15 cellular contexts compared by ENCODE assay signal in genomic region chr4:174332741-174333493, GRCh38. TPM values are rescaled to one million over a fixed set of nuclear protein-coding genes. Genes with fewer than 3 reads are reported as not detected.
DNase-seq lines count a peak whose midpoint lies in the region; ATAC-seq, FAIRE-seq and TF ChIP-seq lines count a peak whose summit lies in the region.
"Had no signal": no experiment of that assay in that cellular context is flagged by ENCODE, and none has a peak within 500 bp of the region (broad histone marks: within the 10 kb centered on the region; RNA-seq: fewer than 3 reads in every experiment).

No MANE protein-coding gene starts in this region.

- no peak for ATAC-seq in PC-3
- no peak for ATAC-seq in GM18867 (IDR thresholded peaks at IDR 0.05; ENCODE audit: unreplicated experiment)
- ATAC-seq in pancreas: no peak

- DNase-seq in PC-3: peak; percentile 66
- DNase-seq in astrocyte (ENCODE audit: low read depth): peak; percentile 63
- peak; percentile 53 for DNase-seq in fibroblast of mammary gland (ENCODE audit: low read depth)
- DNase-seq in small intestine: no peak
- DNase-seq in RPMI8226: no peak
- DNase-seq in pancreas: no peak
- DNase-seq: Caco-2, DMS153, H7, MM.1S, NCI-H1092 treated with DMSO at 0.1 percent for 48 hours, NCI-H2107, NCI-H526 treated with DMSO at 0.1 percent for 48 hours, SJCRH30 had no signal

- H3K27ac ChIP-seq in PC-3 (ENCODE audit: low read length) (no peak overlapping the region), astrocyte (ENCODE audit: low read depth, low read length) (no peak overlapping the region), small intestine (ENCODE audit: low read depth in 1 of 2, low read length in 1 of 2) (no peak overlapping the region), pancreas (no peak overlapping the region)
- H3K27ac ChIP-seq: SJCRH30 had no signal

- H3K9ac ChIP-seq in PC-3 (ENCODE audit: low read length): no peak overlapping the region
- no peak overlapping the region for H3K9ac ChIP-seq in astrocyte (ENCODE audit: low read length)

- H3K9me3 ChIP-seq in PC-3 (ENCODE audit: low read length): no peaks in the 10 kb centered on the region
- no peaks in the 10 kb centered on the region for H3K9me3 ChIP-seq in astrocyte (ENCODE audit: insufficient read depth, low read depth, low read length)
- H3K9me3 ChIP-seq in small intestine (ENCODE audit: control insufficient read depth, low read depth): no peaks in the 10 kb centered on the region
- no peaks in the 10 kb centered on the region for H3K9me3 ChIP-seq in pancreas
- H3K9me3 ChIP-seq: Caco-2, SJCRH30 had no signal

- no peaks in the 10 kb centered on the region for H3F3A ChIP-seq in PC-3 (ENCODE audit: low read length, unreplicated experiment)

- H3K9me3 Mint-ChIP-seq in astrocyte (ENCODE audit: unreplicated experiment): no peaks in the 10 kb centered on the region

- 76 to 88% (median 85%) methylated on average over 4 of the region's 4 CpGs for WGBS in small intestine, 3 donors
- WGBS in pancreas, 2 donors: 70 to 84% methylated on average over 4 of the region's 4 CpGs

- H2AFZ ChIP-seq in PC-3 (ENCODE audit: low read length) (no peak overlapping the region), astrocyte (ENCODE audit: low read depth, low read length) (no peak overlapping the region)

- no peaks in the 10 kb centered on the region for H3K27me3 ChIP-seq in PC-3 (ENCODE audit: low read length)
- H3K27me3 ChIP-seq in astrocyte (ENCODE audit: insufficient read depth, low read length): no peaks in the 10 kb centered on the region
- no peaks in the 10 kb centered on the region for H3K27me3 ChIP-seq in small intestine (ENCODE audit: control insufficient read depth in 2 of 2, insufficient read depth in 2 of 2, low read length in 2 of 2)
- H3K27me3 ChIP-seq in pancreas: no peaks in the 10 kb centered on the region
- H3K27me3 ChIP-seq: SJCRH30 had no signal

- no peaks in the 10 kb centered on the region for H3K27me3 Mint-ChIP-seq in astrocyte (ENCODE audit: low read depth, unreplicated experiment)

- H4K20me1 ChIP-seq in PC-3 (ENCODE audit: low read length) (no peaks in the 10 kb centered on the region), astrocyte (ENCODE audit: insufficient read depth, low read length) (no peaks in the 10 kb centered on the region)

- BruUV-seq in PC-3 (replicated peaks; lab: Mats Ljungman, UMichigan): no TSS peak

- intact Hi-C loops in PC-3 (cut with micrococcal nuclease) (no loop called here), pancreas (cut with DNase I) (no loop called here)

- H3K4me2 ChIP-seq in PC-3 (ENCODE audit: low read length) (no peak overlapping the region), astrocyte (ENCODE audit: low read length) (no peak overlapping the region)

- FAIRE-seq in astrocyte (lab: Jason Lieb, UNC) (peak; percentile 39), small intestine (lab: Jason Lieb, UNC) (peak; percentile 33), pancreas (lab: Jason Lieb, UNC) (no peak)

- H3K9me2 ChIP-seq in PC-3 (replicated peaks; ENCODE audit: low read length): no peaks in the 10 kb centered on the region

- peaks cover 14% of the 10 kb centered on the region for H3K4me1 ChIP-seq in PC-3 (ENCODE audit: insufficient read depth, low read length)
- no peaks in the 10 kb centered on the region for H3K4me1 ChIP-seq in astrocyte (ENCODE audit: insufficient read depth, low read length)
- H3K4me1 ChIP-seq in small intestine (ENCODE audit: control insufficient read depth in 2 of 2, insufficient read depth in 1 of 2, low read depth in 1 of 2, low read length in 1 of 2): no peaks in the 10 kb centered on the region
- H3K4me1 ChIP-seq in pancreas: no peaks in the 10 kb centered on the region
- H3K4me1 ChIP-seq: Caco-2, SJCRH30 had no signal

- H3K36me3 ChIP-seq in PC-3 (ENCODE audit: low read depth, low read length) (no peaks in the 10 kb centered on the region), astrocyte (ENCODE audit: insufficient read depth, low read length) (no peaks in the 10 kb centered on the region), small intestine (ENCODE audit: control insufficient read depth in 2 of 2, insufficient read depth in 2 of 2, low read length in 2 of 2) (no peaks in the 10 kb centered on the region), pancreas (no peaks in the 10 kb centered on the region)
- H3K36me3 ChIP-seq: SJCRH30 had no signal

- H3K4me3 ChIP-seq in PC-3 (ENCODE audit: low read length) (no peak overlapping the region), astrocyte (ENCODE audit: insufficient read depth, low read depth, low read length) (no peak overlapping the region), fibroblast of mammary gland (ENCODE audit: control insufficient read depth, low read depth, low read length) (no peak overlapping the region), small intestine (ENCODE audit: low read depth in 1 of 2, low read length in 2 of 2) (no peak overlapping the region), pancreas (no peak overlapping the region)
- H3K4me3 ChIP-seq: SJCRH30 had no signal

- no peaks in the 10 kb centered on the region for H3K36me3 Mint-ChIP-seq in astrocyte (ENCODE audit: low read depth, unreplicated experiment)

- H3K4me1 Mint-ChIP-seq in astrocyte (ENCODE audit: low read depth, unreplicated experiment): no peaks in the 10 kb centered on the region

- H3K4me3 Mint-ChIP-seq in astrocyte (ENCODE audit: unreplicated experiment): no peak overlapping the region

- TF ChIP-seq CTCF in PC-3 (conservative IDR thresholded peaks at IDR 0.05; ENCODE audit: low read depth, low read length): no peak
- no peak for TF ChIP-seq CTCF in astrocyte (IDR thresholded peaks at IDR 0.05; ENCODE audit: insufficient read depth, low read depth, low read length)
- TF ChIP-seq CTCF in fibroblast of mammary gland (conservative IDR thresholded peaks at IDR 0.05; ENCODE audit: control insufficient read depth, insufficient read depth, low read depth, low read length): no peak
- TF ChIP-seq CTCF in pancreas (IDR thresholded peaks at IDR 0.05): no peak

- H3K27ac Mint-ChIP-seq in astrocyte (ENCODE audit: unreplicated experiment): no peak overlapping the region

- POLR2A ChIA-PET in PC-3 (lab: Charles Lee; ENCODE audit: unreplicated experiment): no interaction called here

- CTCF ChIA-PET in PC-3 (lab: Charles Lee): no interaction called here

- H3K79me2 ChIP-seq in PC-3 (ENCODE audit: low read length) (no peaks in the 10 kb centered on the region), astrocyte (ENCODE audit: insufficient read depth, low read length) (no peaks in the 10 kb centered on the region)

RNA-seq across cellular contexts. Expression of gene CEP44, which starts 49.2 kb away (rescaled TPM):
- total RNA-seq in PC-3 (2014; rRNA removed) (8.1 and 8.4 TPM in 2 replicates), astrocyte (11.5 and 12.0 TPM in 2 replicates), pancreas (1 to 10 TPM; 3.4 to 9.7 (median 5.9) TPM)
- polyA plus RNA-seq in small intestine (1 to 10 TPM; 4.1 to 6.0 (median 5.1) TPM), pancreas (1 to 10 TPM; 3.8 to 6.1 TPM)

RNA-seq across cellular contexts. Expression of gene FBXO8, which starts 49.5 kb away (rescaled TPM):
- total RNA-seq in PC-3 (2014; rRNA removed): 8.2 and 12.9 TPM in 2 replicates
- 11.9 and 13.1 TPM in 2 replicates for total RNA-seq in astrocyte
- 10 to 100 TPM; 14.5 to 25.5 (median 23.5) TPM for polyA plus RNA-seq in small intestine
- 10 to 100 TPM in 3 of 6 donors, 1 to 10 TPM in 3; 8.1 to 16.9 (median 10.4) TPM for total RNA-seq in pancreas
- polyA plus RNA-seq in pancreas: 10 to 100 TPM in 1 of 2 donors, 1 to 10 TPM in 1; 6.7 to 12.5 TPM

Comparison
In these comparisons a context has a peak if more than half of its experiments do, and no peak if none do; other contexts are left out.
1. DNase-seq: peak in PC-3 (single experiment), astrocyte (single experiment) and fibroblast of mammary gland (single experiment); none in small intestine (single experiment), RPMI8226 (single experiment) and pancreas (0 of 6).